Comparison of ENCODE assay signal across 1 cellular context in the genomic region with DNA sequence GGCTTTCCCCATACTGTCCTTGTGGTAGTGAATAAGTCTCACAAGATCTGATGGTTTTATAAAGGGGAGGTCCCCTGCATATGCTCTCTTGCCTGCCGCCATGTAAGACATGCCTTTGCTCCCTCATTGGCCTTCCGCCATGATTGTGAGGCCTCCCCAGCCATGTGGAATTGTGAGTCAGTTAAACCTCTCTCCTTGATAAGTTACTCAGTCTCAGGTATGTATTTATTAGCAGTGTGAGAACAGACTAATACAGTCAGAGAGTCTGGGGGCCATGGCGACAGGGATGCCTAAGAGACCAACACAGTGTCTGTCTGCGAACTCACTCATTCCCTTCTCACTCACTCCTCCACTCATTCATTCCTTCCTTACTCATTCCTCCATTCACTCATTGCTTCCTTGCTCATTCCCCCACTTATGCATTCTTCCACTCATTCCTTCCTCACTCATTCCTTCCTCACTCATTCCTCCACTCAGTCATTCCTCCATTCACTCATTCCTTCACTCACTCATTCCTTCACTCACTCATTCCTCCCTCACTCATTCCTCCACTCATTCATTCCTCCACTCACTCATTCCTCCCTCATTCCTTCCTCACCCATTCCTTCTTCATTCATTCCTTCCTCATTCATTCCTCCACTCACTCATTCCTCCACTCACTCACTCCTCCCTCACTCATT.
TF ChIP-seq lines count a peak whose summit lies in the region.

No MANE protein-coding gene starts in this region.

TF ChIP-seq in A549, 52 proteins besides CTCF, POLR2A, EP300 and RAD21 (continued from another document):
- TF ChIP-seq, protein P1, sequence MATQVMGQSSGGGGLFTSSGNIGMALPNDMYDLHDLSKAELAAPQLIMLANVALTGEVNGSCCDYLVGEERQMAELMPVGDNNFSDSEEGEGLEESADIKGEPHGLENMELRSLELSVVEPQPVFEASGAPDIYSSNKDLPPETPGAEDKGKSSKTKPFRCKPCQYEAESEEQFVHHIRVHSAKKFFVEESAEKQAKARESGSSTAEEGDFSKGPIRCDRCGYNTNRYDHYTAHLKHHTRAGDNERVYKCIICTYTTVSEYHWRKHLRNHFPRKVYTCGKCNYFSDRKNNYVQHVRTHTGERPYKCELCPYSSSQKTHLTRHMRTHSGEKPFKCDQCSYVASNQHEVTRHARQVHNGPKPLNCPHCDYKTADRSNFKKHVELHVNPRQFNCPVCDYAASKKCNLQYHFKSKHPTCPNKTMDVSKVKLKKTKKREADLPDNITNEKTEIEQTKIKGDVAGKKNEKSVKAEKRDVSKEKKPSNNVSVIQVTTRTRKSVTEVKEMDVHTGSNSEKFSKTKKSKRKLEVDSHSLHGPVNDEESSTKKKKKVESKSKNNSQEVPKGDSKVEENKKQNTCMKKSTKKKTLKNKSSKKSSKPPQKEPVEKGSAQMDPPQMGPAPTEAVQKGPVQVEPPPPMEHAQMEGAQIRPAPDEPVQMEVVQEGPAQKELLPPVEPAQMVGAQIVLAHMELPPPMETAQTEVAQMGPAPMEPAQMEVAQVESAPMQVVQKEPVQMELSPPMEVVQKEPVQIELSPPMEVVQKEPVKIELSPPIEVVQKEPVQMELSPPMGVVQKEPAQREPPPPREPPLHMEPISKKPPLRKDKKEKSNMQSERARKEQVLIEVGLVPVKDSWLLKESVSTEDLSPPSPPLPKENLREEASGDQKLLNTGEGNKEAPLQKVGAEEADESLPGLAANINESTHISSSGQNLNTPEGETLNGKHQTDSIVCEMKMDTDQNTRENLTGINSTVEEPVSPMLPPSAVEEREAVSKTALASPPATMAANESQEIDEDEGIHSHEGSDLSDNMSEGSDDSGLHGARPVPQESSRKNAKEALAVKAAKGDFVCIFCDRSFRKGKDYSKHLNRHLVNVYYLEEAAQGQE (IDR thresholded peaks at IDR 0.05) = no peak
- TF ChIP-seq, protein P2, sequence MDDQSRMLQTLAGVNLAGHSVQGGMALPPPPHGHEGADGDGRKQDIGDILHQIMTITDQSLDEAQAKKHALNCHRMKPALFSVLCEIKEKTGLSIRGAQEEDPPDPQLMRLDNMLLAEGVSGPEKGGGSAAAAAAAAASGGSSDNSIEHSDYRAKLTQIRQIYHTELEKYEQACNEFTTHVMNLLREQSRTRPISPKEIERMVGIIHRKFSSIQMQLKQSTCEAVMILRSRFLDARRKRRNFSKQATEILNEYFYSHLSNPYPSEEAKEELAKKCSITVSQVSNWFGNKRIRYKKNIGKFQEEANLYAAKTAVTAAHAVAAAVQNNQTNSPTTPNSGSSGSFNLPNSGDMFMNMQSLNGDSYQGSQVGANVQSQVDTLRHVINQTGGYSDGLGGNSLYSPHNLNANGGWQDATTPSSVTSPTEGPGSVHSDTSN (IDR thresholded peaks at IDR 0.05) = no peak
